7 cellular contexts compared by ENCODE assay signal in the genomic region with DNA sequence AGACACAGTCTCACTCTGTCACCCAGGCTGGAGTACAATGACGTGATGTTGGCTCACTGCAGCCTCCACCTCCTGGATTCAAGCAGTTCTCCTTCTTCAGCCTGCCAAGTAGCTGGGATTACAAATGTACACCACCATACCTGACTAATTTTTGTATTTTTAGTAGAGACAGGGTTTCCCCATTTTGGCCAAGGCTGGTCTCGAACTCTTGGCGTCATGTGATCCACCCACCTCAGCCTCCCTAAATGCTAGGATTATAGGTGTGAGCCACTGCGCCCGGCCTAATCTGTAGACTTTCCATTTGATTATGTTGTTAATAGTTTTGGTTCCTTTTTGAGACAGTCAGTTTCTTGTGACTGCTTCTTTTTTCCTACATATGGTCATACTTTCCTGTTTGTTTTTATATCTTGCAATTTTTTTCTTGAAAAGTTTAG. TPM values are rescaled to one million over a fixed set of nuclear protein-coding genes. Genes with fewer than 3 reads are reported as not detected.
DNase-seq lines count a peak whose midpoint lies in the region; ATAC-seq and TF ChIP-seq lines count a peak whose summit lies in the region.

No MANE protein-coding gene starts in this region.

- H3K4me3 ChIP-seq in mucosa of descending colon (no peak overlapping the region), HAP-1 (no peak overlapping the region)

- no peaks in the 10 kb centered on the region for H3K27me3 ChIP-seq in HAP-1 (ENCODE audit: low read depth)

- H3K36me3 ChIP-seq in mucosa of descending colon (ENCODE audit: low read depth) (no peaks in the 10 kb centered on the region), HAP-1 (replicated peaks) (peaks cover 22% of the 10 kb centered on the region)

- no peak for TF ChIP-seq CTCF in mucosa of descending colon (IDR thresholded peaks at IDR 0.05)

- ATAC-seq in GM19372 (IDR thresholded peaks at IDR 0.05; ENCODE audit: low read depth, unreplicated experiment) (peak; percentile 89), HG03064 (IDR thresholded peaks at IDR 0.05; ENCODE audit: low read depth, unreplicated experiment) (peak; percentile 55), mucosa of descending colon (no peak)

- in situ Hi-C loops in HAP-1 (cut with MboI; ENCODE audit: low sequenced_read_pairs): no loop called here

- H3K9me3 ChIP-seq in mucosa of descending colon (no peaks in the 10 kb centered on the region), HAP-1 (no peaks in the 10 kb centered on the region)

- peak; percentile 29 for DNase-seq in activated T-helper 9 cell treated with anti-CD3 and anti-CD28 coated beads, Interleukin-2, amount 50 U/mL, for 16 hours (ENCODE audit: low read depth)
- DNase-seq in stimulated activated CD8-positive, alpha-beta memory T cell treated with anti-CD3 and anti-CD28 coated beads, Interleukin-4, amount 100 ng/mL, for 48 hours: peak; percentile 70
- no peak for DNase-seq in central memory CD4-positive, alpha-beta T cell
- DNase-seq in mucosa of descending colon: no peak
- no peak for DNase-seq in HAP-1 (ENCODE audit: low spot score in 2 of 2)

- intact Hi-C loops in mucosa of descending colon (cut with DNase I, micrococcal nuclease): no loop called here

- H3K4me1 ChIP-seq in mucosa of descending colon (ENCODE audit: low read depth) (no peaks in the 10 kb centered on the region), HAP-1 (no peaks in the 10 kb centered on the region)

RNA-seq across cellular contexts. Expression of gene MTREX, which starts 31.0 kb away (rescaled TPM):
- total RNA-seq in mucosa of descending colon: 10 to 100 TPM; 52.5 to 63.3 (median 57.8) TPM

RNA-seq across cellular contexts. Expression of gene DHX29, which starts 31.3 kb away (rescaled TPM):
- 10 to 100 TPM; 18.3 to 24.7 (median 18.6) TPM for total RNA-seq in mucosa of descending colon

Comparison
In these comparisons a context has a peak if more than half of its experiments do, and no peak if none do; other contexts are left out.
1. DNase-seq: peak in activated T-helper 9 cell treated with anti-CD3 and anti-CD28 coated beads, Interleukin-2, amount 50 U/mL, for 16 hours (single experiment) and stimulated activated CD8-positive, alpha-beta memory T cell treated with anti-CD3 and anti-CD28 coated beads, Interleukin-4, amount 100 ng/mL, for 48 hours (single experiment); none in central memory CD4-positive, alpha-beta T cell (single experiment), mucosa of descending colon (0 of 3) and HAP-1 (0 of 2).